In genomic region chr4:4643743-4644142, GRCh38 we compare ENCODE assay signal across 6 cellular contexts.
DNase-seq lines count a peak whose midpoint lies in the region; ATAC-seq and TF ChIP-seq lines count a peak whose summit lies in the region.
"Not testable (repeated sequence)": the region's sequence is repeated elsewhere in the genome, so short reads cannot be mapped to it uniquely, and the experiment has no call there.

No MANE protein-coding gene starts in this region.

- H3K79me2 ChIP-seq in HCT116 (ENCODE audit: insufficient read depth, low read length): not testable (repeated sequence)

- RAD21 ChIA-PET in HCT116 (lab: Charles Lee; ENCODE audit: low non-redundant PET in 1 of 2, low total read pairs in 2 of 2, uncharacterized antibody in 2 of 2, unreplicated experiment in 2 of 2): not testable (repeated sequence)

- not testable (repeated sequence) for DNase-seq in HCT116 (ENCODE audit: low read depth, low spot score); RWPE2 (ENCODE audit: low spot score)
- DNase-seq in MCF 10A (ENCODE audit: unreplicated experiment) (peak; percentile 63), epithelial cell of esophagus (ENCODE audit: low read depth) (peak; percentile 49), cardiac septum (ENCODE audit: low spot score) (peak; percentile 15), stomach (peak; percentile 59)

- H3K4me1 ChIP-seq in HCT116 (ENCODE audit: control insufficient read depth in 1 of 2, insufficient read depth in 2 of 2, low read length in 2 of 2) (peaks cover 21 to 25% of the 10 kb centered on the region in 2 experiments), RWPE2 (ENCODE audit: insufficient read depth, poor library complexity, severe bottlenecking) (peaks cover 12% of the 10 kb centered on the region), stomach (peaks cover 0 to 12% (median 0%) of the 10 kb centered on the region in 4 donors)

- peak overlapping the region; percentile 48; the same call in 1 of the 2 replicates for H3K4me2 ChIP-seq in HCT116 (ENCODE audit: low read length)

- not testable (repeated sequence) for H3K9ac ChIP-seq in HCT116 (ENCODE audit: low read length)

- not testable (repeated sequence) for TF ChIP-seq EP300 in stomach (IDR thresholded peaks at IDR 0.05)

- not testable (repeated sequence) for H3K27ac ChIP-seq in HCT116 (ENCODE audit: low read depth, low read length)
- H3K27ac ChIP-seq in RWPE2 (ENCODE audit: poor library complexity, severe bottlenecking) (peak overlapping the region; percentile 62), stomach (peak overlapping the region in 3 of 5 donors; percentile 36 to 49 (median 38))

- not testable (repeated sequence) for H4K20me1 ChIP-seq in HCT116 (ENCODE audit: insufficient read depth)

- intact Hi-C loops in HCT116 (cut with micrococcal nuclease); MCF 10A (cut with micrococcal nuclease); cardiac septum (cut with DNase I); stomach (cut with DNase I; ENCODE audit: low total_unique reads): not testable (repeated sequence)

- not testable (repeated sequence) for H3K9me2 ChIP-seq in HCT116 (ENCODE audit: insufficient read depth)

- H3K27me3 Mint-ChIP-seq in MCF 10A (ENCODE audit: insufficient read depth, unreplicated experiment): not testable (repeated sequence)

- H3K9me3 Mint-ChIP-seq in MCF 10A (ENCODE audit: unreplicated experiment): not testable (repeated sequence)

- TF ChIP-seq POLR2A in HCT116 (IDR thresholded peaks at IDR 0.05; ENCODE audit: borderline replicate concordance, extremely low read depth, insufficient read depth, insufficient read length); stomach (IDR thresholded peaks at IDR 0.05): not testable (repeated sequence)

- CTCF ChIA-PET in HCT116 (lab: Charles Lee): not testable (repeated sequence)
- CTCF ChIA-PET in MCF 10A (lab: Yijun Ruan, JAX): interaction anchor here (0.6 to 1.0 kb wide), 2 partner anchors 12 to 13 kb away, joined by 3 to 4 read pairs; no protein-coding TSS in a partner anchor

- 28 to 58% (median 54%) methylated on average over 6 of the region's 6 CpGs for WGBS in stomach, 5 donors

- H3K9me3 ChIP-seq in HCT116 (ENCODE audit: control insufficient read depth in 1 of 2, insufficient read depth in 1 of 2, low read depth in 1 of 2, low read length in 2 of 2); RWPE2 (ENCODE audit: severe bottlenecking); stomach: not testable (repeated sequence)

- peak overlapping the region; percentile 79 for H3K27ac Mint-ChIP-seq in MCF 10A (ENCODE audit: low read depth, unreplicated experiment)

- BruUV-seq in HCT116 (replicated peaks; lab: Mats Ljungman, UMichigan); MCF 10A (replicated peaks; lab: Mats Ljungman, UMichigan): not testable (repeated sequence)

- H3K27me3 ChIP-seq in HCT116 (ENCODE audit: insufficient read depth, low read length); RWPE2 (ENCODE audit: insufficient read depth, poor library complexity, severe bottlenecking); stomach: not testable (repeated sequence)

- H3K4me3 Mint-ChIP-seq in MCF 10A (ENCODE audit: unreplicated experiment): not testable (repeated sequence)

- POLR2A ChIA-PET in HCT116 (lab: Charles Lee): interaction anchor here (0.6 kb wide), 1 partner anchor 16 kb away, joined by 4 read pairs; no protein-coding TSS in a partner anchor
- POLR2A ChIA-PET in MCF 10A (lab: Yijun Ruan, JAX): interaction anchor here (0.7 kb wide), 1 partner anchor 39 kb away, joined by 4 read pairs; no protein-coding TSS in a partner anchor

- not testable (repeated sequence) for H2AFZ ChIP-seq in HCT116 (ENCODE audit: low read depth, low read length, poor library complexity, severe bottlenecking)

- peaks cover 19% of the 10 kb centered on the region for H3K4me1 Mint-ChIP-seq in MCF 10A (ENCODE audit: insufficient read depth, unreplicated experiment)

- TF ChIP-seq CTCF in HCT116 (IDR thresholded peaks at IDR 0.05 in 2 of 3, conservative IDR thresholded peaks at IDR 0.05 in 1 of 3; ENCODE audit: borderline replicate concordance in 1 of 3, insufficient read depth in 1 of 3, low read depth in 2 of 3, low read length in 2 of 3); RWPE2 (IDR thresholded peaks at IDR 0.05; ENCODE audit: poor library complexity, severe bottlenecking); MCF 10A (IDR thresholded peaks at IDR 0.05; ENCODE audit: unreplicated experiment); epithelial cell of esophagus (IDR thresholded peaks at IDR 0.05; ENCODE audit: insufficient read depth, low read depth, low read length, missing control alignments); stomach (IDR thresholded peaks at IDR 0.05): not testable (repeated sequence)

- H3K4me3 ChIP-seq in HCT116 (replicated peaks in 1 of 2; ENCODE audit: low read depth in 1 of 2, low read length in 2 of 2); RWPE2 (ENCODE audit: severe bottlenecking); epithelial cell of esophagus (ENCODE audit: low read length); stomach: not testable (repeated sequence)

- not testable (repeated sequence) for H3K36me3 ChIP-seq in HCT116 (ENCODE audit: control insufficient read depth in 1 of 2, insufficient read depth in 2 of 2, low read length in 2 of 2); RWPE2 (ENCODE audit: low read depth); stomach

- TF ChIP-seq RAD21 in HCT116 (IDR thresholded peaks at IDR 0.05; ENCODE audit: low read depth): not testable (repeated sequence)

- H3K36me3 Mint-ChIP-seq in MCF 10A (ENCODE audit: insufficient read depth, unreplicated experiment): not testable (repeated sequence)

- not testable (repeated sequence) for ATAC-seq in HCT116
- peak; percentile 56; the same call in 2 of the 3 replicates for ATAC-seq in RWPE2 (ENCODE audit: low read depth)
